ENCODE assay signal across 8 cellular contexts in genomic region chr2:173159794-173160463, GRCh38.
DNase-seq lines count a peak whose midpoint lies in the region; ATAC-seq and TF ChIP-seq lines count a peak whose summit lies in the region.

No MANE protein-coding gene starts in this region.

- ATAC-seq in HG03175 (IDR thresholded peaks at IDR 0.05; ENCODE audit: unreplicated experiment): no peak

- peaks cover 37 to 51% (median 43%) of the 10 kb centered on the region in 4 donors for H3K4me1 ChIP-seq in esophagus muscularis mucosa
- no peaks in the 10 kb centered on the region for H3K4me1 ChIP-seq in BE2C

- H3K27me3 ChIP-seq in esophagus muscularis mucosa (no peaks in the 10 kb centered on the region), BE2C (no peaks in the 10 kb centered on the region)

- intact Hi-C loops in esophagus muscularis mucosa (cut with DNase I): no loop called here

- no peaks in the 10 kb centered on the region for H3K36me3 ChIP-seq in esophagus muscularis mucosa
- no peaks in the 10 kb centered on the region for H3K36me3 ChIP-seq in BE2C

- H3K9me3 ChIP-seq in esophagus muscularis mucosa (peaks cover 0 to 3% (median 0%) of the 10 kb centered on the region in 4 donors), BE2C (no peaks in the 10 kb centered on the region)

- TF ChIP-seq CTCF in esophagus muscularis mucosa (IDR thresholded peaks at IDR 0.05) (no peak), BE2C (IDR thresholded peaks at IDR 0.05; ENCODE audit: low read depth, low read length) (no peak)

- peak; percentile 95 for TF ChIP-seq EP300 in esophagus muscularis mucosa (IDR thresholded peaks at IDR 0.05)

- in situ Hi-C loops in Caki2 (cut with HindIII; ENCODE audit: low pct_unique_long_range_greater_than_20kb, low sequenced_read_pairs): no loop called here

- H3K4me3 ChIP-seq in esophagus muscularis mucosa (no peak overlapping the region), BE2C (ENCODE audit: low read depth, low read length) (no peak overlapping the region)

- DNase-seq in Caki2 (ENCODE audit: low read depth) (peak; percentile 71), NCI-H69 (lab: John Stamatoyannopoulos, UW) (peak; percentile 57), esophagus muscularis mucosa (ENCODE audit: extremely low spot score) (peak; percentile 96), non-pigmented ciliary epithelial cell (ENCODE audit: low read depth) (peak; percentile 91), SW480 (ENCODE audit: low spot score) (no peak), BE2C (no peak), NCI-H2107 treated with DMSO at 0.1 percent for 48 hours (lab: John Stamatoyannopoulos, UW; ENCODE audit: unreplicated experiment) (no peak)

- TF ChIP-seq POLR2A in esophagus muscularis mucosa (IDR thresholded peaks at IDR 0.05; ENCODE audit: low read depth): no peak

- H3K27ac ChIP-seq in esophagus muscularis mucosa (replicated peaks in 1 of 4): peak overlapping the region; percentile 73 to 77 (median 76)

- WGBS in esophagus muscularis mucosa: 10% methylated on average over 1 of the region's 1 CpG

Comparison
In these comparisons a context has a peak if more than half of its experiments do, and no peak if none do; other contexts are left out.
1. DNase-seq: peak in Caki2 (single experiment), NCI-H69 (single experiment), esophagus muscularis mucosa (single experiment) and non-pigmented ciliary epithelial cell (single experiment); none in SW480 (single experiment), BE2C (single experiment) and NCI-H2107 treated with DMSO at 0.1 percent for 48 hours (single experiment).